In the genomic region with DNA sequence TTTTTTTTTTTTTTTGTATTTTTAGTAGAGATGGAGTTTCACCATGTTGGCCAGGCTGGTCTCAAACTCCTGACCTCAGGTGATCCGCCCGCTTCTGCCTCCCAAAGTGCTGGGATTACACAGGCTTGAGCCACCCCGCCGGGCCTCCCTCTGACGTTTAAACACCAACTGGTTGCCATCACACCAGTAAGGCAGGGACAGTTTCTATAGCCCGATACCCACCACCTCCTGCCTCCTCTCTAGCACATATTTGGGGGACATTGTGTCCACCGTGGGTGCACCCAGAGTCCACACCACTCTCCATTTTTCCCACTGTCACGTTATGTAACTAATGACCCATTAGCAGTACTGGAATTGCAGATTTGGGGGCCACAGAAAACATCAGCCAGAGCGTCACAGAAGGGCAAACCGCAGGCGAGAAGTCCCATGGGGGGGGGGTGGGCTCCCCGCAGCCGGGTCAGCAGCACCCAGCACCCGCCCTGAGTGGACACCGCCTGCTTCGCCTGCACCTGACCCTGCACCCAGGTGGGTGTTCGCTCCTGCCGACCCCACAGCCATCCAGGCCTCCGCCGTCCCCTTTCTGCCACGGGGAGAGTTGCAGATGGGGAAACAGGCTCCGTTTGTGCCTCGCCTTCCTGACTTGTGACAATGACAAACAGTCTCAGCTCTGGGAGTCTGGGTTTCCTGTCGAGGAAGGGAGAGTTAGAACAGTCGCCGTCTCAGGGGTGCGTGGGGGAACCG, we compare ENCODE assay signal across 23 cellular contexts. TPM values are rescaled to one million over a fixed set of nuclear protein-coding genes. Genes with fewer than 3 reads are reported as not detected.
A peak's percentile ranks its signal among the peaks of the same experiment; 100 is the strongest.
DNase-seq lines count a peak whose midpoint lies in the region; ATAC-seq and TF ChIP-seq lines count a peak whose summit lies in the region.
"Had no signal": no experiment of that assay in that cellular context is flagged by ENCODE, and none has a peak within 500 bp of the region (broad histone marks: within the 10 kb centered on the region; RNA-seq: fewer than 3 reads in every experiment).

No MANE protein-coding gene starts in this region.

- in situ Hi-C loops in mammary epithelial cell (cut with MboI; ENCODE audit: low sequenced_read_pairs in 2 of 2), result no loop called here

- dilution Hi-C loops in mammary epithelial cell (cut with HindIII; ENCODE audit: low sequenced_read_pairs), result no loop called here

- peaks cover 91% of the 10 kb centered on the region for H3K27me3 Mint-ChIP-seq in activated naive CD4-positive, alpha-beta T cell treated with anti-CD3 and anti-CD28 coated beads, Interleukin-2, amount 10 ng/mL, durations not matched to agents 7 days and 5 days
- peaks cover 84% of the 10 kb centered on the region for H3K27me3 Mint-ChIP-seq in stimulated activated memory B cell treated with anti-CD40 and anti-IgM and Interleukin-4, amounts not matched to agents 10 μg/mL and 1 μg/mL and 100 μg/mL, for 72 hours

- H3K4me3 ChIP-seq in HUES6 (ENCODE audit: low read depth, low read length) (peak overlapping the region; percentile 23; the same call in 1 of the 2 replicates), mammary epithelial cell (replicated peaks in 1 of 3; ENCODE audit: insufficient read depth in 1 of 3, low read depth in 2 of 3, low read length in 3 of 3) (no peak overlapping the region)
- H3K4me3 ChIP-seq: lower lobe of right lung, vagina had no signal

- H3K27ac ChIP-seq in HUES6 (ENCODE audit: low read depth, low read length), result no peak overlapping the region
- no peak overlapping the region for H3K27ac ChIP-seq in mammary epithelial cell (ENCODE audit: insufficient read depth, low read depth, low read length)
- H3K27ac ChIP-seq: KMS-11, lower lobe of right lung, vagina had no signal

- peak overlapping the region; percentile 26 for H3K4me3 Mint-ChIP-seq in activated naive CD4-positive, alpha-beta T cell treated with anti-CD3 and anti-CD28 coated beads, Interleukin-2, amount 10 ng/mL, durations not matched to agents 7 days and 5 days
- H3K4me3 Mint-ChIP-seq in stimulated activated memory B cell treated with anti-CD40 and anti-IgM and Interleukin-4, amounts not matched to agents 10 μg/mL and 1 μg/mL and 100 μg/mL, for 72 hours, result peak overlapping the region; percentile 46
- H3K4me3 Mint-ChIP-seq: activated T-helper 17 cell treated with anti-CD3 and anti-CD28 coated beads, Interleukin-2, amount 50 U/mL, for 72 hours had no signal

- no peak overlapping the region for H2AFZ ChIP-seq in mammary epithelial cell (ENCODE audit: low read depth, low read length)

- peak overlapping the region; percentile 36 for H3K4me2 ChIP-seq in mammary epithelial cell (ENCODE audit: insufficient read depth, low read depth, low read length)
- H3K4me2 ChIP-seq: KMS-11 had no signal

- intact Hi-C loops in mammary epithelial cell (cut with micrococcal nuclease), result no loop called here

- no peaks in the 10 kb centered on the region for H3K36me3 Mint-ChIP-seq in activated naive CD4-positive, alpha-beta T cell treated with anti-CD3 and anti-CD28 coated beads, Interleukin-2, amount 10 ng/mL, durations not matched to agents 7 days and 5 days
- no peaks in the 10 kb centered on the region for H3K36me3 Mint-ChIP-seq in stimulated activated memory B cell treated with anti-CD40 and anti-IgM and Interleukin-4, amounts not matched to agents 10 μg/mL and 1 μg/mL and 100 μg/mL, for 72 hours
- H3K36me3 Mint-ChIP-seq: immature natural killer cell had no signal

- H3K9ac ChIP-seq in HUES6 (ENCODE audit: low read length), result no peak overlapping the region
- no peak overlapping the region for H3K9ac ChIP-seq in mammary epithelial cell (ENCODE audit: insufficient read depth, low read length)
- H3K9ac ChIP-seq: KMS-11 had no signal

- no peaks in the 10 kb centered on the region for H3K9me3 ChIP-seq in HUES6 (ENCODE audit: control insufficient read depth, insufficient read depth, low read depth, low read length)
- no peaks in the 10 kb centered on the region for H3K9me3 ChIP-seq in mammary epithelial cell (replicated peaks; ENCODE audit: insufficient read depth, low read length)
- H3K9me3 ChIP-seq: lower lobe of right lung, vagina had no signal

- H3K9me3 Mint-ChIP-seq in activated naive CD4-positive, alpha-beta T cell treated with anti-CD3 and anti-CD28 coated beads, Interleukin-2, amount 10 ng/mL, durations not matched to agents 7 days and 5 days, result no peaks in the 10 kb centered on the region
- no peaks in the 10 kb centered on the region for H3K9me3 Mint-ChIP-seq in stimulated activated memory B cell treated with anti-CD40 and anti-IgM and Interleukin-4, amounts not matched to agents 10 μg/mL and 1 μg/mL and 100 μg/mL, for 72 hours
- H3K9me3 Mint-ChIP-seq: activated T-helper 17 cell treated with anti-CD3 and anti-CD28 coated beads, Interleukin-2, amount 50 U/mL, for 72 hours had no signal

- H3K4me1 ChIP-seq in HUES6 (ENCODE audit: control insufficient read depth, insufficient read depth, low read length), result peaks cover 15% of the 10 kb centered on the region
- H3K4me1 ChIP-seq in mammary epithelial cell (ENCODE audit: insufficient read depth, low read length), result peaks cover 10% of the 10 kb centered on the region

- H3K27me3 ChIP-seq in HUES6 (ENCODE audit: control insufficient read depth, insufficient read depth, low read length) (peaks cover 99% of the 10 kb centered on the region), mammary epithelial cell (ENCODE audit: insufficient read depth, low read length) (peaks cover 61% of the 10 kb centered on the region)

- ATAC-seq in stimulated activated memory B cell treated with anti-CD40 and anti-IgM and Interleukin-4, amounts not matched to agents 10 μg/mL and 1 μg/mL and 100 μg/mL, for 72 hours, result no peak
- ATAC-seq: activated T-helper 17 cell treated with anti-CD3 and anti-CD28 coated beads, Interleukin-2, amount 50 U/mL, for 72 hours; lower lobe of right lung had no signal

- 7% methylated on average over 14 of the region's 28 CpGs for WGBS in mammary epithelial cell (ENCODE audit: low coverage, missing lambda C conversion rate)

- H4K20me1 ChIP-seq in mammary epithelial cell (ENCODE audit: insufficient read depth, low read length), result peaks cover 2% of the 10 kb centered on the region

- no TSS peak for BruUV-seq in mammary epithelial cell (replicated peaks; lab: Mats Ljungman, UMichigan)

- CTCF ChIA-PET in activated naive CD4-positive, alpha-beta T cell treated with anti-CD3 and anti-CD28 coated beads, Interleukin-2, amount 10 ng/mL, durations not matched to agents 7 days and 5 days (lab: Charles Lee), result no interaction called here
- CTCF ChIA-PET in mammary epithelial cell (lab: Charles Lee; ENCODE audit: low non-redundant PET), result no interaction called here

- no peaks in the 10 kb centered on the region for H3K79me2 ChIP-seq in mammary epithelial cell (ENCODE audit: insufficient read depth, low read length)

- TF ChIP-seq CTCF in mammary epithelial cell (conservative IDR thresholded peaks at IDR 0.05 in 1 of 2, IDR thresholded peaks at IDR 0.05 in 1 of 2; ENCODE audit: extremely low read depth in 1 of 2, insufficient read depth in 1 of 2, low read depth in 1 of 2, low read length in 2 of 2), result no peak

- DNase-seq in activated naive CD4-positive, alpha-beta T cell treated with anti-CD3 and anti-CD28 coated beads, Interleukin-2, amount 10 ng/mL, durations not matched to agents 7 days and 5 days, result no peak
- no peak for DNase-seq in activated naive CD4-positive, alpha-beta T cell treated with anti-CD3 and anti-CD28 coated beads, Interleukin-2, amount 50 U/mL, for 16 hours
- DNase-seq in mammary epithelial cell (no peak), medulla oblongata (ENCODE audit: extremely low spot score) (no peak), HPDE6-E6E7 (ENCODE audit: extremely low spot score) (no peak)
- DNase-seq: amygdala; central memory CD4-positive, alpha-beta T cell; effector memory CD4-positive, alpha-beta T cell; immature natural killer cell; lower lobe of right lung; NCI-H1092 treated with DMSO at 0.1 percent for 48 hours; NCI-H2171 treated with DMSO at 0.1 percent for 48 hours; NCI-H774; posterior cingulate gyrus; stimulated activated CD4-positive, alpha-beta T cell treated with anti-CD3 and anti-CD28 coated beads, Interleukin-4, amount 100 ng/mL, for 1 hour had no signal

- no peaks in the 10 kb centered on the region for H3K36me3 ChIP-seq in HUES6 (ENCODE audit: control insufficient read depth, insufficient read depth, low read length)
- H3K36me3 ChIP-seq in mammary epithelial cell (ENCODE audit: insufficient read depth, low read length), result no peaks in the 10 kb centered on the region
- H3K36me3 ChIP-seq: lower lobe of right lung, vagina had no signal

- peaks cover 5% of the 10 kb centered on the region for H3K4me1 Mint-ChIP-seq in activated naive CD4-positive, alpha-beta T cell treated with anti-CD3 and anti-CD28 coated beads, Interleukin-2, amount 10 ng/mL, durations not matched to agents 7 days and 5 days
- H3K4me1 Mint-ChIP-seq in stimulated activated memory B cell treated with anti-CD40 and anti-IgM and Interleukin-4, amounts not matched to agents 10 μg/mL and 1 μg/mL and 100 μg/mL, for 72 hours, result peaks cover 40% of the 10 kb centered on the region

- peak overlapping the region; percentile 71 for H3K27ac Mint-ChIP-seq in activated naive CD4-positive, alpha-beta T cell treated with anti-CD3 and anti-CD28 coated beads, Interleukin-2, amount 10 ng/mL, durations not matched to agents 7 days and 5 days
- H3K27ac Mint-ChIP-seq in stimulated activated memory B cell treated with anti-CD40 and anti-IgM and Interleukin-4, amounts not matched to agents 10 μg/mL and 1 μg/mL and 100 μg/mL, for 72 hours, result no peak overlapping the region
- H3K27ac Mint-ChIP-seq: activated T-helper 17 cell treated with anti-CD3 and anti-CD28 coated beads, Interleukin-2, amount 50 U/mL, for 72 hours; immature natural killer cell had no signal

RNA-seq across cellular contexts. Expression of a gene that starts 3.6 kb away (rescaled TPM):
- total RNA-seq in mammary epithelial cell, result under 1 TPM in 1 of 2 donors, not detected in 1; 0.09 TPM
- polyA plus RNA-seq in mammary epithelial cell, result 0.01 TPM
- polyA minus RNA-seq in mammary epithelial cell, result not detected
- total RNA-seq: activated T-helper 17 cell treated with anti-CD3 and anti-CD28 coated beads, Interleukin-2, amount 50 U/mL, for 72 hours; lower lobe of right lung; SK-MEL-5; skeletal muscle tissue; subcutaneous adipose tissue; vagina had no signal
- polyA plus RNA-seq: immature natural killer cell had no signal

RNA-seq across cellular contexts. Expression of a gene that starts 55.2 kb away (rescaled TPM):
- 1 to 10 TPM; 1.0 to 2.7 TPM for total RNA-seq in mammary epithelial cell
- 5.3 TPM for polyA plus RNA-seq in mammary epithelial cell
- polyA minus RNA-seq in mammary epithelial cell, result 10.5 TPM
